31 cellular contexts compared by ENCODE assay signal in genomic region chr10:35584946-35585345, GRCh38. TPM values are rescaled to one million over a fixed set of nuclear protein-coding genes. Genes with fewer than 3 reads are reported as not detected.
"Had no signal": no experiment of that assay in that cellular context is flagged by ENCODE, and none has a peak within 500 bp of the region (broad histone marks: within the 10 kb centered on the region; RNA-seq: fewer than 3 reads in every experiment).

No MANE protein-coding gene starts in this region.

- H3K4me3 Mint-ChIP-seq: stimulated activated effector memory CD8-positive, alpha-beta T cell treated with anti-CD3 and anti-CD28 coated beads, Interleukin-12 subunit alpha, Interleukin-12 subunit beta, amount 100 ng/mL, for 72 hours; stimulated activated memory B cell treated with anti-CD40 and anti-IgM and Interleukin-4, amounts not matched to agents 10 μg/mL and 1 μg/mL and 100 μg/mL, for 72 hours; stimulated activated naive B cell treated with anti-CD40 and anti-IgM and Interleukin-4, amounts not matched to agents 10 μg/mL and 1 μg/mL and 100 μg/mL, for 72 hours; stimulated activated naive CD8-positive, alpha-beta T cell treated with anti-CD3 and anti-CD28 coated beads, Interleukin-15, Interleukin-2, amounts not matched to agents 100 ng/mL and 50 ng/mL, for 24 hours; type B pancreatic cell had no signal

- H3K27me3 Mint-ChIP-seq: stimulated activated naive CD8-positive, alpha-beta T cell treated with anti-CD3 and anti-CD28 coated beads, Interleukin-15, Interleukin-2, amounts not matched to agents 100 ng/mL and 50 ng/mL, for 24 hours had no signal

- DNase-seq: stimulated activated CD4-positive, alpha-beta T cell treated with anti-CD3 and anti-CD28 coated beads, Interleukin-2, amount 100 ng/mL, for 24 hours; stimulated activated CD4-positive, alpha-beta T cell treated with anti-CD3 and anti-CD28 coated beads, Interleukin-2, amount 100 ng/mL, for 48 hours; stimulated activated CD4-positive, alpha-beta T cell treated with anti-CD3 and anti-CD28 coated beads, Interleukin-4, amount 100 ng/mL, for 1 hour; stimulated activated CD4-positive, alpha-beta T cell treated with anti-CD3 and anti-CD28 coated beads, Interleukin-4, amount 100 ng/mL, for 24 hours; stimulated activated CD4-positive, alpha-beta T cell treated with anti-CD3 and anti-CD28 coated beads, Interleukin-4, amount 100 ng/mL, for 4 hours; stimulated activated CD8-positive, alpha-beta memory T cell treated with anti-CD3 and anti-CD28 coated beads, Interleukin-4, amount 100 ng/mL, for 48 hours; stimulated activated naive B cell treated with anti-CD40 and anti-IgM and Interleukin-4, amounts not matched to agents 10 μg/mL and 1 μg/mL and 100 μg/mL, for 72 hours; stimulated activated naive CD4-positive, alpha-beta T cell; stimulated activated naive CD4-positive, alpha-beta T cell treated with Interleukin-2 at 50 U/mL for 16 hours; stomach; substantia nigra; testis; thyroid gland; tibial artery; transverse colon; trophoblast cell; upper lobe of left lung; upper lobe of right lung; uterus had no signal

- H3K36me3 ChIP-seq: stomach, suprapubic skin, thoracic aorta, thyroid gland, tibial artery, tibial nerve, transverse colon, upper lobe of left lung, upper lobe of right lung, uterus, vagina had no signal

- H3K4me1 ChIP-seq: testis, thyroid gland, tibial artery, tibial nerve, transverse colon, upper lobe of left lung, upper lobe of right lung, uterus, vagina had no signal

- H3K27ac ChIP-seq: stomach, suprapubic skin, testis, thoracic aorta, thyroid gland, tibial artery, tibial nerve, transverse colon, upper lobe of left lung, upper lobe of right lung, uterus, vagina had no signal

- ATAC-seq: stimulated activated effector memory CD8-positive, alpha-beta T cell treated with anti-CD3 and anti-CD28 coated beads, Interleukin-12 subunit alpha, Interleukin-12 subunit beta, amount 100 ng/mL, for 72 hours; stimulated activated memory B cell treated with anti-CD40 and anti-IgM and Interleukin-4, amounts not matched to agents 10 μg/mL and 1 μg/mL and 100 μg/mL, for 72 hours; stimulated activated naive B cell treated with anti-CD40 and anti-IgM and Interleukin-4, amounts not matched to agents 10 μg/mL and 1 μg/mL and 100 μg/mL, for 72 hours; upper lobe of right lung had no signal

- H3K9me3 ChIP-seq: stomach, suprapubic skin, testis, thoracic aorta, thyroid gland, tibial artery, tibial nerve, transverse colon, upper lobe of left lung, upper lobe of right lung, uterus, vagina had no signal

- H3K4me1 Mint-ChIP-seq: stimulated activated effector memory CD8-positive, alpha-beta T cell treated with anti-CD3 and anti-CD28 coated beads, Interleukin-12 subunit alpha, Interleukin-12 subunit beta, amount 100 ng/mL, for 72 hours; stimulated activated memory B cell treated with anti-CD40 and anti-IgM and Interleukin-4, amounts not matched to agents 10 μg/mL and 1 μg/mL and 100 μg/mL, for 72 hours; stimulated activated naive B cell treated with anti-CD40 and anti-IgM and Interleukin-4, amounts not matched to agents 10 μg/mL and 1 μg/mL and 100 μg/mL, for 72 hours had no signal

- H3K27ac Mint-ChIP-seq: stimulated activated effector memory CD8-positive, alpha-beta T cell treated with anti-CD3 and anti-CD28 coated beads, Interleukin-12 subunit alpha, Interleukin-12 subunit beta, amount 100 ng/mL, for 72 hours; stimulated activated memory B cell treated with anti-CD40 and anti-IgM and Interleukin-4, amounts not matched to agents 10 μg/mL and 1 μg/mL and 100 μg/mL, for 72 hours; stimulated activated naive B cell treated with anti-CD40 and anti-IgM and Interleukin-4, amounts not matched to agents 10 μg/mL and 1 μg/mL and 100 μg/mL, for 72 hours; stimulated activated naive CD8-positive, alpha-beta T cell treated with anti-CD3 and anti-CD28 coated beads, Interleukin-15, Interleukin-2, amounts not matched to agents 100 ng/mL and 50 ng/mL, for 24 hours; type B pancreatic cell had no signal

- H3K4me3 ChIP-seq: stomach, suprapubic skin, testis, thoracic aorta, thyroid gland, tibial artery, tibial nerve, transverse colon, upper lobe of left lung, upper lobe of right lung, uterus, vagina had no signal

- H3K27me3 ChIP-seq: suprapubic skin, testis, thyroid gland, tibial artery, tibial nerve, transverse colon, upper lobe of left lung, upper lobe of right lung, uterus, vagina had no signal

- H3K36me3 Mint-ChIP-seq: stimulated activated effector memory CD8-positive, alpha-beta T cell treated with anti-CD3 and anti-CD28 coated beads, Interleukin-12 subunit alpha, Interleukin-12 subunit beta, amount 100 ng/mL, for 72 hours; stimulated activated memory B cell treated with anti-CD40 and anti-IgM and Interleukin-4, amounts not matched to agents 10 μg/mL and 1 μg/mL and 100 μg/mL, for 72 hours; stimulated activated naive B cell treated with anti-CD40 and anti-IgM and Interleukin-4, amounts not matched to agents 10 μg/mL and 1 μg/mL and 100 μg/mL, for 72 hours; type B pancreatic cell had no signal

- H3K9me3 Mint-ChIP-seq: stimulated activated effector memory CD8-positive, alpha-beta T cell treated with anti-CD3 and anti-CD28 coated beads, Interleukin-12 subunit alpha, Interleukin-12 subunit beta, amount 100 ng/mL, for 72 hours; stimulated activated memory B cell treated with anti-CD40 and anti-IgM and Interleukin-4, amounts not matched to agents 10 μg/mL and 1 μg/mL and 100 μg/mL, for 72 hours; stimulated activated naive B cell treated with anti-CD40 and anti-IgM and Interleukin-4, amounts not matched to agents 10 μg/mL and 1 μg/mL and 100 μg/mL, for 72 hours; stimulated activated naive CD8-positive, alpha-beta T cell treated with anti-CD3 and anti-CD28 coated beads, Interleukin-15, Interleukin-2, amounts not matched to agents 100 ng/mL and 50 ng/mL, for 24 hours; type B pancreatic cell had no signal

RNA-seq across cellular contexts. Expression of gene GJD4, which starts 20.2 kb away (rescaled TPM):
- total RNA-seq: stomach, subcutaneous adipose tissue, temporal lobe, thoracic aorta, thyroid gland, transverse colon, upper lobe of left lung, upper lobe of right lung, ureter, urinary bladder, uterus, vagina had no signal
- polyA plus RNA-seq: stomach, urinary bladder had no signal
